In the genomic region with DNA sequence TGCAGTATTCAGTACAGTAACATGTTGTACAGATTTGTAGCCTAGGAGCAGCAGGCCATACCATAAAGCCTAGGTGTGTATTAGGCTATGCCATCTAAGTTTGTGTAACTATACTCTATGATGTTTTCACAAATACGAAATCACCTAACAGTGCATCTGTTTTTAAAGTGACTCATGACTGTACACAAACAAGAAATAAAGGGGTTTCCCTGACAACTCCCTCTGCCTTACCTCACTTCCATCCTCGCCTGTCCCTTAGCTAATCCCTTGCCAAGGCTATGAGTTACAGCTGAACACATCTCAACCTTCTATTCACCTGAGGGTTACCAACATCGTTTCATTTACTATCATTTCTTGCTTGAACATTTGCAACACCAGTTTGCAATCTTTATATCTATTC, we compare ENCODE assay signal across 22 cellular contexts.
DNase-seq lines count a peak whose midpoint lies in the region; ATAC-seq and TF ChIP-seq lines count a peak whose summit lies in the region.
"Had no signal": no experiment of that assay in that cellular context is flagged by ENCODE, and none has a peak within 500 bp of the region (broad histone marks: within the 10 kb centered on the region; RNA-seq: fewer than 3 reads in every experiment).

No MANE protein-coding gene starts in this region.

- H3K4me1 ChIP-seq in breast epithelium (no peaks in the 10 kb centered on the region), foreskin keratinocyte (no peaks in the 10 kb centered on the region)

- H3K4me1 Mint-ChIP-seq in MCF 10A (ENCODE audit: insufficient read depth, unreplicated experiment) = peaks cover 3% of the 10 kb centered on the region
- H3K4me1 Mint-ChIP-seq: CD14-positive monocyte, H9 had no signal

- no peak for TF ChIP-seq CTCF in MCF 10A (IDR thresholded peaks at IDR 0.05; ENCODE audit: unreplicated experiment)
- TF ChIP-seq CTCF in breast epithelium (IDR thresholded peaks at IDR 0.05) = no peak
- no peak for TF ChIP-seq CTCF in foreskin keratinocyte (conservative IDR thresholded peaks at IDR 0.05)

- no peak overlapping the region for H3K27ac Mint-ChIP-seq in MCF 10A (ENCODE audit: low read depth, unreplicated experiment)
- H3K27ac Mint-ChIP-seq: CD14-positive monocyte, H9 had no signal

- peak; percentile 48 for ATAC-seq in foreskin keratinocyte

- H3K4me3 Mint-ChIP-seq in MCF 10A (ENCODE audit: unreplicated experiment) = no peak overlapping the region
- H3K4me3 Mint-ChIP-seq: CD14-positive monocyte, H9 had no signal

- no peaks in the 10 kb centered on the region for H3K27me3 ChIP-seq in breast epithelium
- no peaks in the 10 kb centered on the region for H3K27me3 ChIP-seq in foreskin keratinocyte

- H3K36me3 ChIP-seq in breast epithelium = no peaks in the 10 kb centered on the region

- CTCF ChIA-PET in MCF 10A (lab: Yijun Ruan, JAX) = no interaction called here

- no TSS peak for BruUV-seq in MCF 10A (replicated peaks; lab: Mats Ljungman, UMichigan)

- no peak for TF ChIP-seq POLR2A in breast epithelium (IDR thresholded peaks at IDR 0.05)

- H3K4me3 ChIP-seq in breast epithelium = no peak overlapping the region
- H3K4me3 ChIP-seq: SK-N-MC had no signal

- H3K36me3 Mint-ChIP-seq in MCF 10A (ENCODE audit: insufficient read depth, unreplicated experiment) = no peaks in the 10 kb centered on the region
- H3K36me3 Mint-ChIP-seq: CD14-positive monocyte had no signal

- intact Hi-C loops in MCF 10A (cut with micrococcal nuclease) (no loop called here), breast epithelium (cut with DNase I; ENCODE audit: low total_unique reads) (no loop called here)

- no peaks in the 10 kb centered on the region for H3K9me3 ChIP-seq in breast epithelium

- DNase-seq in MCF 10A (ENCODE audit: unreplicated experiment) (peak; percentile 38), breast epithelium (ENCODE audit: low spot score in 2 of 2) (no peak), SW480 (ENCODE audit: low spot score) (peak; percentile 5), foreskin keratinocyte (peak; percentile 1 to 17), foreskin melanocyte (no peak), cerebellum (ENCODE audit: low spot score) (no peak), NCI-H1092 treated with DMSO at 0.1 percent for 48 hours (lab: John Stamatoyannopoulos, UW) (no peak)
- no peak for DNase-seq in stimulated activated CD4-positive, alpha-beta T cell treated with anti-CD3 and anti-CD28 coated beads, Interleukin-4, amount 100 ng/mL, for 24 hours
- DNase-seq: 8988T, DMS79, H9, KG1, MV-4-11, NCI-H1694, NCI-H2081, NCI-H2171, NCI-H524 treated with DMSO at 0.1 percent for 48 hours, NCI-H82, RPMI8226, SHP77 treated with DMSO at 0.1 percent for 48 hours had no signal

- no peaks in the 10 kb centered on the region for H3K27me3 Mint-ChIP-seq in MCF 10A (ENCODE audit: insufficient read depth, unreplicated experiment)

- no peaks in the 10 kb centered on the region for H3K9me3 Mint-ChIP-seq in MCF 10A (ENCODE audit: unreplicated experiment)

- POLR2A ChIA-PET in MCF 10A (lab: Yijun Ruan, JAX) = no interaction called here

- H3K27ac ChIP-seq in breast epithelium = no peak overlapping the region
- no peak overlapping the region for H3K27ac ChIP-seq in foreskin keratinocyte
- H3K27ac ChIP-seq: SK-N-MC had no signal

Comparison
In these comparisons a context has a peak if more than half of its experiments do, and no peak if none do; other contexts are left out.
1. DNase-seq: peak in MCF 10A (single experiment), SW480 (single experiment) and foreskin keratinocyte (2 of 2); none in breast epithelium (0 of 2), foreskin melanocyte (single experiment), cerebellum (single experiment), stimulated activated CD4-positive, alpha-beta T cell treated with anti-CD3 and anti-CD28 coated beads, Interleukin-4, amount 100 ng/mL, for 24 hours (single experiment) and NCI-H1092 treated with DMSO at 0.1 percent for 48 hours (single experiment).